In the genomic region with DNA sequence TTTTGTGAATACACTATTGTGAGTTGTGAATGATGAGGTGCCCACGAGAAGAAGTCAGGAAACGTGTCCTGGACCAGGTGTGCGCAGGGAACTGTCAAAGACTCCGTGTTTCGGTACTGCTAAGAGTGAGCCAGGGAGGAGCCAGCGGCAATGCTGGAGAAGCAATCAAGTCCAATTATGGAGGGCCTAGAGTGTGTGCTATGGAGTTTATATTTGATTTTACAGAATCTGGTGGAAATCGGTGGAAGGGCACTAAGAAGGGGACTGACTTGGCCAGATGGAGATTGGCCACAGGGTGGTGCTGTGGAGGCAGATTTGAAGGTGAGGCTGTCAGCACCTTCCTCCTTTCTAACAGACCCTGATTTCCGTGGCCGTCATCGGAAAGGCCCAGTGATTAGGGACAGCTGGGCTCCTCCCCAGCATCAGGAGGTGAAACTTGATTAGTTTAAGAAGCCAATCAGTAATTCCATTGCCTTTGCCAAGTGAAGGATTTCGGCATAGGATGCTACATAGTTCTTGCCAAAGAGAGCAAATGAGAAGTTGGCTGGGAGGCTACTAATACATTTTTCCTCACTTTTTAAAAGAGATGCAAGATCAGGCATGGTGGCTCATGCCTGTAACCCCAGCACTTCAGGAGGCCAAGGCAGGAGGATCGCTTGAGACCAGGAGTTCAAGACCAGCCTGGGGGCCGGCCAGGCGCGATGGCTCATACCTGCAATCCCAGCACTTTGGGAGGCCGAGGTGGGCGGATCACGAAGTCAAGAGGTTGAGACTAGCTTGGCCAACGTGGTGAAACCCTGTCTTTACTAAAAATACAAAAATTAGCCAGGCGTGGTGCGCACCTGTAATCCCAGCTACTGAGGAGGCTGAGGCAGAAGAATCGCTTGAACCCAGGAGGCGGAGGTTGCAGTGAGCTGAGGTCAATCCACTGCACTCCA, we compare ENCODE assay signal across 8 cellular contexts. TPM values are rescaled to one million over a fixed set of nuclear protein-coding genes. Genes with fewer than 3 reads are reported as not detected.
A peak's percentile ranks its signal among the peaks of the same experiment; 100 is the strongest.
DNase-seq lines count a peak whose midpoint lies in the region; ATAC-seq, FAIRE-seq and TF ChIP-seq lines count a peak whose summit lies in the region.

No MANE protein-coding gene starts in this region.

- H3K9ac ChIP-seq in endothelial cell of umbilical vein (replicated peaks; ENCODE audit: extremely low read depth, insufficient read depth, low read length) (no peak overlapping the region), mucosa of stomach (ENCODE audit: low read length) (peak overlapping the region; percentile 11)

- no peak for TF ChIP-seq EP300 in A549 (IDR thresholded peaks at IDR 0.05)

- TF ChIP-seq POLR2A in A549 (IDR thresholded peaks at IDR 0.05; ENCODE audit: low read length), result no peak
- TF ChIP-seq POLR2A in endothelial cell of umbilical vein (IDR thresholded peaks at IDR 0.05; ENCODE audit: low read depth, low read length), result no peak

- peak; percentile 70 to 75 for TF ChIP-seq RAD21 in A549 (conservative IDR thresholded peaks at IDR 0.05 in 1 of 2, IDR thresholded peaks at IDR 0.05 in 1 of 2)

- H3K9me1 ChIP-seq in endothelial cell of umbilical vein (replicated peaks; ENCODE audit: control insufficient read depth, extremely low read depth, insufficient read depth, low read length), result no peaks in the 10 kb centered on the region

- FAIRE-seq in A549 (lab: Jason Lieb, UNC) (no peak), HTR-8/SVneo (lab: Jason Lieb, UNC) (peak; percentile 81), endothelial cell of umbilical vein (lab: Jason Lieb, UNC) (peak; percentile 96)

- H3K79me2 ChIP-seq in endothelial cell of umbilical vein (ENCODE audit: control insufficient read depth, insufficient read depth, low read length), result no peaks in the 10 kb centered on the region

- DNase-seq in A549 (ENCODE audit: low read depth in 1 of 2, low spot score in 1 of 2) (peak; percentile 42 to 76), HTR-8/SVneo (ENCODE audit: insufficient read length, low spot score) (peak; percentile 71), NOMO-1 treated with dmso at 0.1 percent for 144 hours (lab: John Stamatoyannopoulos, UW; ENCODE audit: unreplicated experiment) (peak; percentile 72), endothelial cell of umbilical vein (ENCODE audit: low read depth, low spot score) (peak; percentile 88)
- peak; percentile 56 to 80 (median 74) for DNase-seq in activated CD8-positive, alpha-beta memory T cell treated with anti-CD3 and anti-CD28 coated beads for 48 hours (ENCODE audit: low read depth in 2 of 3, low spot score in 2 of 3)
- DNase-seq in stimulated activated CD8-positive, alpha-beta memory T cell treated with anti-CD3 and anti-CD28 coated beads, Interleukin-4, amount 100 ng/mL, for 48 hours, result peak; percentile 96

- 55% methylated on average over 21 of the region's 23 CpGs for WGBS in A549 (ENCODE audit: missing lambda C conversion rate)

- H3K36me3 ChIP-seq in endothelial cell of umbilical vein (ENCODE audit: control insufficient read depth in 2 of 2, extremely low read depth in 1 of 2, insufficient read depth in 2 of 2, low read length in 2 of 2), result no peaks in the 10 kb centered on the region
- H3K36me3 ChIP-seq in mucosa of stomach (ENCODE audit: control insufficient read depth, insufficient read depth, low read length), result no peaks in the 10 kb centered on the region

- H4K20me1 ChIP-seq in endothelial cell of umbilical vein (replicated peaks; ENCODE audit: control insufficient read depth, extremely low read depth, insufficient read depth, low read length), result no peaks in the 10 kb centered on the region

- no peak overlapping the region for H3K4me3 ChIP-seq in A549
- no peak overlapping the region for H3K4me3 ChIP-seq in endothelial cell of umbilical vein (replicated peaks in 1 of 3; ENCODE audit: insufficient read depth in 1 of 3, low read depth in 1 of 3, low read length in 3 of 3)
- H3K4me3 ChIP-seq in mucosa of stomach (ENCODE audit: low read length), result no peak overlapping the region

- H3K4me2 ChIP-seq in A549 (peak overlapping the region; percentile 42), endothelial cell of umbilical vein (ENCODE audit: insufficient read depth, low read length) (no peak overlapping the region)

- dilution Hi-C loops in endothelial cell of umbilical vein (cut with MboI; ENCODE audit: extremely low pct_ligation_motif_present, low sequenced_read_pairs), result no loop called here

- TF ChIP-seq CTCF in A549 (IDR thresholded peaks at IDR 0.05) (peak; percentile 63), endothelial cell of umbilical vein (IDR thresholded peaks at IDR 0.05; ENCODE audit: extremely low read depth in 1 of 2, insufficient read depth in 1 of 2, low read depth in 1 of 2, low read length in 2 of 2) (peak; percentile 85 to 93)

- ATAC-seq in A549 (peak; percentile 89 to 94), GM18517 (IDR thresholded peaks at IDR 0.05; ENCODE audit: unreplicated experiment) (peak; percentile 53)

- H2AFZ ChIP-seq in endothelial cell of umbilical vein (ENCODE audit: low read depth, low read length), result peak overlapping the region; percentile 7

- no peak overlapping the region for H3K27ac ChIP-seq in A549
- H3K27ac ChIP-seq in endothelial cell of umbilical vein (ENCODE audit: insufficient read depth, low read depth, low read length), result no peak overlapping the region

- intact Hi-C loops in endothelial cell of umbilical vein (cut with micrococcal nuclease), result loop anchor here (1.0 to 10.0 kb wide), 5 partner anchors 43 to 659 kb away; partner anchors contain the start of genes EIF2B3, TESK2 and UROD

- H3K4me1 ChIP-seq in A549, result no peaks in the 10 kb centered on the region
- H3K4me1 ChIP-seq in endothelial cell of umbilical vein (ENCODE audit: control insufficient read depth, extremely low read depth, insufficient read depth, low read length), result no peaks in the 10 kb centered on the region
- peaks cover 6% of the 10 kb centered on the region for H3K4me1 ChIP-seq in mucosa of stomach (ENCODE audit: control insufficient read depth, insufficient read depth, low read length)

- H3K27me3 ChIP-seq in endothelial cell of umbilical vein (ENCODE audit: control insufficient read depth in 2 of 2, insufficient read depth in 2 of 2, low read length in 2 of 2) (no peaks in the 10 kb centered on the region), mucosa of stomach (ENCODE audit: control insufficient read depth, insufficient read depth, low read length) (no peaks in the 10 kb centered on the region)

- CTCF ChIA-PET in A549 (lab: Yijun Ruan, JAX) (interaction anchor here (0.5 to 2.7 kb wide), 16 partner anchors 9 to 522 kb away, joined by 3 to 14 read pairs (median 4); partner anchors contain the start of genes HECTD3 and RPS8), endothelial cell of umbilical vein (lab: Charles Lee) (interaction anchor here (0.6 to 4.1 kb wide), 27 partner anchors 12 to 656 kb away, joined by 3 to 60 read pairs (median 4); partner anchors contain the start of genes BTBD19, EIF2B3, HECTD3 and PLK3)

- POLR2A ChIA-PET in A549 (lab: Yijun Ruan, JAX) (no interaction called here), endothelial cell of umbilical vein (lab: Charles Lee) (interaction anchor here (0.9 kb wide), 1 partner anchor 175 kb away, joined by 3 read pairs; the partner anchor contains the start of gene HECTD3)

- no TSS peak for BruUV-seq in endothelial cell of umbilical vein (replicated peaks; lab: Mats Ljungman, UMichigan)

- no peaks in the 10 kb centered on the region for H3K9me3 ChIP-seq in A549
- H3K9me3 ChIP-seq in endothelial cell of umbilical vein (replicated peaks; ENCODE audit: control insufficient read depth, insufficient read depth, low read length), result no peaks in the 10 kb centered on the region
- no peaks in the 10 kb centered on the region for H3K9me3 ChIP-seq in mucosa of stomach (ENCODE audit: control insufficient read depth, low read length)

RNA-seq across cellular contexts. Expression of gene PTCH2, which starts 7.0 kb away (rescaled TPM):
- polyA plus RNA-seq in A549 (2011; rRNA removed) (0.14 and 0.25 TPM in 2 replicates), A549 (2017; fragmentation: RNase III; extraction: RNeasy Plus Mini Kit Qiagen cat#74134 plus additional on column Dnase treatment) (0.22 to 0.32 TPM (median 0.25 TPM) in 3 replicates), endothelial cell of umbilical vein (1.8 and 2.6 TPM in 2 replicates)
- 0.29 and 0.36 TPM in 2 replicates for polyA plus RNA-seq in A549 (2012; cell fraction: cytosol; rRNA removed)
- polyA plus RNA-seq in A549 (2012; cell fraction: nucleus; rRNA removed), result 2.8 and 2.9 TPM in 2 replicates
- 0.08 and 0.63 TPM in 2 replicates for polyA minus RNA-seq in A549 (2011; rRNA and poly(A)+ RNA removed)
- total RNA-seq in endothelial cell of umbilical vein, result 1.8 and 1.9 TPM in 2 replicates
- polyA plus RNA-seq in endothelial cell of umbilical vein (2011; cell fraction: cytosol; rRNA removed), result 0.44 and 0.72 TPM in 2 replicates
- polyA plus RNA-seq in endothelial cell of umbilical vein (2011; cell fraction: nucleus; rRNA removed), result 3.4 and 4.5 TPM in 2 replicates
- polyA plus RNA-seq in endothelial cell of umbilical vein (2012), result 0.37 and 0.43 TPM in 2 replicates
- polyA minus RNA-seq in endothelial cell of umbilical vein, result 0.96 and 2.1 TPM in 2 replicates
- not detected for polyA minus RNA-seq in endothelial cell of umbilical vein (2011; cell fraction: cytosol; rRNA and poly(A)+ RNA removed)
- polyA minus RNA-seq in endothelial cell of umbilical vein (2011; cell fraction: nucleus; rRNA and poly(A)+ RNA removed), result 1.5 and 2.1 TPM in 2 replicates

RNA-seq across cellular contexts. Expression of gene BTBD19, which starts 27.7 kb away (rescaled TPM):
- polyA plus RNA-seq in A549 (2011; rRNA removed), result 4.2 and 4.7 TPM in 2 replicates
- polyA plus RNA-seq in A549 (2012; cell fraction: cytosol; rRNA removed), result 3.9 and 4.5 TPM in 2 replicates
- polyA plus RNA-seq in A549 (2012; cell fraction: nucleus; rRNA removed), result 28.1 and 33.9 TPM in 2 replicates
- 4.5 to 8.9 TPM (median 7.4 TPM) in 3 replicates for polyA plus RNA-seq in A549 (2017; fragmentation: RNase III; extraction: RNeasy Plus Mini Kit Qiagen cat#74134 plus additional on column Dnase treatment)
- 3.5 and 4.6 TPM in 2 replicates for polyA minus RNA-seq in A549 (2011; rRNA and poly(A)+ RNA removed)
- total RNA-seq in endothelial cell of umbilical vein, result 69.9 and 72.5 TPM in 2 replicates
- 97.9 and 115 TPM in 2 replicates for polyA plus RNA-seq in endothelial cell of umbilical vein
- 24.1 and 36.0 TPM in 2 replicates for polyA plus RNA-seq in endothelial cell of umbilical vein (2011; cell fraction: cytosol; rRNA removed)
- 280 and 331 TPM in 2 replicates for polyA plus RNA-seq in endothelial cell of umbilical vein (2011; cell fraction: nucleus; rRNA removed)
- 20.8 and 28.6 TPM in 2 replicates for polyA plus RNA-seq in endothelial cell of umbilical vein (2012)
- 50.7 and 56.2 TPM in 2 replicates for polyA minus RNA-seq in endothelial cell of umbilical vein
- not detected for polyA minus RNA-seq in endothelial cell of umbilical vein (2011; cell fraction: cytosol; rRNA and poly(A)+ RNA removed)
- 88.6 and 106 TPM in 2 replicates for polyA minus RNA-seq in endothelial cell of umbilical vein (2011; cell fraction: nucleus; rRNA and poly(A)+ RNA removed)

RNA-seq across cellular contexts. Expression of gene DYNLT4, which starts 28.9 kb away (rescaled TPM):
- polyA plus RNA-seq in A549 (2011; rRNA removed), result 0.21 TPM in 1 of 2 replicates, not detected in the other
- 0.48 and 0.92 TPM in 2 replicates for polyA plus RNA-seq in A549 (2012; cell fraction: cytosol; rRNA removed)
- polyA plus RNA-seq in A549 (2012; cell fraction: nucleus; rRNA removed), result 0.70 and 0.84 TPM in 2 replicates
- polyA plus RNA-seq in A549 (2017; fragmentation: RNase III; extraction: RNeasy Plus Mini Kit Qiagen cat#74134 plus additional on column Dnase treatment), result 0.12 to 0.18 TPM in 2 of 3 replicates, not detected in the other
- not detected in 2 replicates for polyA minus RNA-seq in A549 (2011; rRNA and poly(A)+ RNA removed)
- 0.62 and 1.1 TPM in 2 replicates for total RNA-seq in endothelial cell of umbilical vein
- polyA plus RNA-seq in endothelial cell of umbilical vein, result 0.46 and 1.1 TPM in 2 replicates
- 0.19 and 0.28 TPM in 2 replicates for polyA plus RNA-seq in endothelial cell of umbilical vein (2011; cell fraction: cytosol; rRNA removed)
- 0.64 and 0.65 TPM in 2 replicates for polyA plus RNA-seq in endothelial cell of umbilical vein (2011; cell fraction: nucleus; rRNA removed)
- polyA plus RNA-seq in endothelial cell of umbilical vein (2012), result 0.30 and 0.33 TPM in 2 replicates
- 0.28 and 0.83 TPM in 2 replicates for polyA minus RNA-seq in endothelial cell of umbilical vein
- not detected for polyA minus RNA-seq in endothelial cell of umbilical vein (2011; cell fraction: cytosol; rRNA and poly(A)+ RNA removed)
- polyA minus RNA-seq in endothelial cell of umbilical vein (2011; cell fraction: nucleus; rRNA and poly(A)+ RNA removed), result 6.7 TPM in 1 of 2 replicates, not detected in the other

RNA-seq across cellular contexts. Expression of gene PLK3, which starts 35.8 kb away (rescaled TPM):
- polyA plus RNA-seq in A549 (2011; rRNA removed), result 12.6 and 16.0 TPM in 2 replicates
- polyA plus RNA-seq in A549 (2012; cell fraction: cytosol; rRNA removed), result 20.0 and 21.0 TPM in 2 replicates
- 109 and 111 TPM in 2 replicates for polyA plus RNA-seq in A549 (2012; cell fraction: nucleus; rRNA removed)
- 10.9 to 11.6 TPM (median 11.2 TPM) in 3 replicates for polyA plus RNA-seq in A549 (2017; fragmentation: RNase III; extraction: RNeasy Plus Mini Kit Qiagen cat#74134 plus additional on column Dnase treatment)
- 19.7 and 20.1 TPM in 2 replicates for polyA minus RNA-seq in A549 (2011; rRNA and poly(A)+ RNA removed)
- 55.0 and 60.0 TPM in 2 replicates for total RNA-seq in endothelial cell of umbilical vein
- 66.7 and 90.1 TPM in 2 replicates for polyA plus RNA-seq in endothelial cell of umbilical vein
- polyA plus RNA-seq in endothelial cell of umbilical vein (2011; cell fraction: cytosol; rRNA removed), result 40.1 and 43.5 TPM in 2 replicates
- 170 and 214 TPM in 2 replicates for polyA plus RNA-seq in endothelial cell of umbilical vein (2011; cell fraction: nucleus; rRNA removed)
- 22.4 and 28.9 TPM in 2 replicates for polyA plus RNA-seq in endothelial cell of umbilical vein (2012)
- 42.3 and 50.8 TPM in 2 replicates for polyA minus RNA-seq in endothelial cell of umbilical vein
- polyA minus RNA-seq in endothelial cell of umbilical vein (2011; cell fraction: cytosol; rRNA and poly(A)+ RNA removed), result 5.4 TPM
- polyA minus RNA-seq in endothelial cell of umbilical vein (2011; cell fraction: nucleus; rRNA and poly(A)+ RNA removed), result 57.2 and 80.3 TPM in 2 replicates

RNA-seq across cellular contexts. Expression of gene BEST4, which starts 48.0 kb away (rescaled TPM):
- polyA plus RNA-seq in A549 (2011; rRNA removed) (0.04 and 0.09 TPM in 2 replicates), A549 (2017; fragmentation: RNase III; extraction: RNeasy Plus Mini Kit Qiagen cat#74134 plus additional on column Dnase treatment) (0.07 to 0.08 TPM in 2 of 3 replicates, not detected in the other), endothelial cell of umbilical vein (0.21 and 0.29 TPM in 2 replicates)
- 0.05 TPM in 2 replicates for polyA plus RNA-seq in A549 (2012; cell fraction: cytosol; rRNA removed)
- polyA plus RNA-seq in A549 (2012; cell fraction: nucleus; rRNA removed), result 0.27 and 0.30 TPM in 2 replicates
- polyA minus RNA-seq in A549 (2011; rRNA and poly(A)+ RNA removed), result 0.25 TPM in 1 of 2 replicates, not detected in the other
- 0.21 TPM in 1 of 2 replicates, not detected in the other for total RNA-seq in endothelial cell of umbilical vein
- polyA plus RNA-seq in endothelial cell of umbilical vein (2011; cell fraction: cytosol; rRNA removed), result 0.04 and 0.18 TPM in 2 replicates
- 1.5 and 2.3 TPM in 2 replicates for polyA plus RNA-seq in endothelial cell of umbilical vein (2011; cell fraction: nucleus; rRNA removed)
- 0.13 and 0.19 TPM in 2 replicates for polyA plus RNA-seq in endothelial cell of umbilical vein (2012)
- polyA minus RNA-seq in endothelial cell of umbilical vein, result 0.23 TPM in 1 of 2 replicates, not detected in the other
- not detected for polyA minus RNA-seq in endothelial cell of umbilical vein (2011; cell fraction: cytosol; rRNA and poly(A)+ RNA removed)
- polyA minus RNA-seq in endothelial cell of umbilical vein (2011; cell fraction: nucleus; rRNA and poly(A)+ RNA removed), result 0.38 TPM in 1 of 2 replicates, not detected in the other
